In genomic region chr10:63264852-63265617, GRCh38 we compare ENCODE assay signal across 1 cellular context.
TF ChIP-seq lines count a peak whose summit lies in the region.

No MANE protein-coding gene starts in this region.

TF ChIP-seq in K562, 482 proteins besides CTCF, POLR2A, EP300 and RAD21 (continued from another document and continues in another):
- TF ChIP-seq, protein P1, sequence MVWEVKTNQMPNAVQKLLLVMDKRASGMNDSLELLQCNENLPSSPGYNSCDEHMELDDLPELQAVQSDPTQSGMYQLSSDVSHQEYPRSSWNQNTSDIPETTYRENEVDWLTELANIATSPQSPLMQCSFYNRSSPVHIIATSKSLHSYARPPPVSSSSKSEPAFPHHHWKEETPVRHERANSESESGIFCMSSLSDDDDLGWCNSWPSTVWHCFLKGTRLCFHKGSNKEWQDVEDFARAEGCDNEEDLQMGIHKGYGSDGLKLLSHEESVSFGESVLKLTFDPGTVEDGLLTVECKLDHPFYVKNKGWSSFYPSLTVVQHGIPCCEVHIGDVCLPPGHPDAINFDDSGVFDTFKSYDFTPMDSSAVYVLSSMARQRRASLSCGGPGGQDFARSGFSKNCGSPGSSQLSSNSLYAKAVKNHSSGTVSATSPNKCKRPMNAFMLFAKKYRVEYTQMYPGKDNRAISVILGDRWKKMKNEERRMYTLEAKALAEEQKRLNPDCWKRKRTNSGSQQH (CRISPR knock-in tag; IDR thresholded peaks at IDR 0.05): no peak
- TF ChIP-seq ATF1 (CRISPR knock-in tag; IDR thresholded peaks at IDR 0.05) (no peak), ATF1 (tag; IDR thresholded peaks at IDR 0.05) (no peak), ZBTB8A (IDR thresholded peaks at IDR 0.05; ENCODE audit: partially characterized antibody) (peak; percentile 58), MCM5 (IDR thresholded peaks at IDR 0.05; ENCODE audit: low read depth) (no peak), STAG1 (CRISPR knock-in tag; IDR thresholded peaks at IDR 0.05; ENCODE audit: borderline replicate concordance) (no peak), FOXA1 (IDR thresholded peaks at IDR 0.05; ENCODE audit: borderline replicate concordance) (no peak), MEIS2 (IDR thresholded peaks at IDR 0.05; ENCODE audit: partially characterized antibody) (no peak), POLR2H (tag; IDR thresholded peaks at IDR 0.05; ENCODE audit: low read depth) (peak; percentile 83), FIP1L1 (IDR thresholded peaks at IDR 0.05; ENCODE audit: low read depth, low read length, poor library complexity, severe bottlenecking) (no peak), ZNF551 (CRISPR knock-in tag; IDR thresholded peaks at IDR 0.05) (no peak), CSDE1 (IDR thresholded peaks at IDR 0.05) (peak in 1 of 2 experiments; percentile 64; a peak in 1 of 4 replicates), PHF8 (IDR thresholded peaks at IDR 0.05; ENCODE audit: borderline replicate concordance, low read length) (peak; percentile 37; the same call in 1 of the 2 replicates), SIN3A (IDR thresholded peaks at IDR 0.05; ENCODE audit: borderline replicate concordance in 2 of 2, control insufficient read depth in 1 of 2, low read depth in 2 of 2, low read length in 2 of 2) (peak in 1 of 2 experiments; percentile 63; a peak in 1 of 4 replicates), ZC3H11A (IDR thresholded peaks at IDR 0.05; ENCODE audit: low read depth, low read length) (0 out of 2 replicates have a peak, but pooled peaks have one; percentile 68), RFX7 (CRISPR knock-in tag; IDR thresholded peaks at IDR 0.05) (no peak), ZBTB40 (IDR thresholded peaks at IDR 0.05) (no peak), ZBTB40 (CRISPR knock-in tag; IDR thresholded peaks at IDR 0.05) (no peak), TAF9B (IDR thresholded peaks at IDR 0.05; ENCODE audit: partially characterized antibody) (peak; percentile 71), ZNF780A (CRISPR knock-in tag; IDR thresholded peaks at IDR 0.05) (no peak), DNMT1 (IDR thresholded peaks at IDR 0.05) (no peak), TGIF2 (CRISPR knock-in tag; IDR thresholded peaks at IDR 0.05) (no peak), WHSC1 (IDR thresholded peaks at IDR 0.05; ENCODE audit: low read length) (no peak), KLF10 (CRISPR knock-in tag; IDR thresholded peaks at IDR 0.05) (no peak), HDAC3 (IDR thresholded peaks at IDR 0.05; ENCODE audit: borderline replicate concordance, partially characterized antibody) (peak; percentile 26), FOXA3 (CRISPR knock-in tag; conservative IDR thresholded peaks at IDR 0.05 in 1 of 2, IDR thresholded peaks at IDR 0.05 in 1 of 2) (no peak), CBX8 (IDR thresholded peaks at IDR 0.05; ENCODE audit: borderline replicate concordance, extremely low read depth, low read depth, low read length, poor library complexity, severe bottlenecking) (no peak), MECOM (CRISPR knock-in tag; IDR thresholded peaks at IDR 0.05) (no peak), SOX6 (IDR thresholded peaks at IDR 0.05) (0 out of 2 replicates have a peak, but pooled peaks have one; percentile 27), CHCHD3 (CRISPR knock-in tag; IDR thresholded peaks at IDR 0.05) (no peak), ZBTB2 (IDR thresholded peaks at IDR 0.05) (no peak), PHTF2 (CRISPR knock-in tag; IDR thresholded peaks at IDR 0.05) (no peak), ELF4 (CRISPR knock-in tag; IDR thresholded peaks at IDR 0.05) (no peak), NFIC (IDR thresholded peaks at IDR 0.05) (0 out of 2 replicates have a peak, but pooled peaks have one; percentile 5), TEAD2 (tag; IDR thresholded peaks at IDR 0.05) (no peak), GABPB2 (CRISPR knock-in tag; conservative IDR thresholded peaks at IDR 0.05) (no peak), DMBX1 (CRISPR knock-in tag; IDR thresholded peaks at IDR 0.05; ENCODE audit: borderline replicate concordance) (no peak), MAFG (tag; conservative IDR thresholded peaks at IDR 0.05) (no peak), NBN (IDR thresholded peaks at IDR 0.05; ENCODE audit: low read depth) (peak; percentile 52; the same call in 1 of the 2 replicates), ZBED1 (IDR thresholded peaks at IDR 0.05) (no peak), DLX4 (CRISPR knock-in tag; IDR thresholded peaks at IDR 0.05) (no peak)
- TF ChIP-seq, protein P2, sequence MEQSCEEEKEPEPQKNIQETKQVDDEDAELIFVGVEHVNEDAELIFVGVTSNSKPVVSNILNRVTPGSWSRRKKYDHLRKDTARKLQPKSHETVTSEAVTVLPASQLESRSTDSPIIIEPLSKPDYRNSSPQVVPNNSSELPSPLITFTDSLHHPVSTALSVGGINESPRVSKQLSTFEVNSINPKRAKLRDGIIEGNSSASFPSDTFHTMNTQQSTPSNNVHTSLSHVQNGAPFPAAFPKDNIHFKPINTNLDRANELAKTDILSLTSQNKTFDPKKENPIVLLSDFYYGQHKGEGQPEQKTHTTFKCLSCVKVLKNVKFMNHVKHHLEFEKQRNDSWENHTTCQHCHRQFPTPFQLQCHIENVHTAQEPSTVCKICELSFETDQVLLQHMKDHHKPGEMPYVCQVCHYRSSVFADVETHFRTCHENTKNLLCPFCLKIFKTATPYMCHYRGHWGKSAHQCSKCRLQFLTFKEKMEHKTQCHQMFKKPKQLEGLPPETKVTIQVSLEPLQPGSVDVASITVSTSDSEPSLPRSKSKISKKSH (CRISPR knock-in tag; IDR thresholded peaks at IDR 0.05): no peak
- TF ChIP-seq, protein P3, sequence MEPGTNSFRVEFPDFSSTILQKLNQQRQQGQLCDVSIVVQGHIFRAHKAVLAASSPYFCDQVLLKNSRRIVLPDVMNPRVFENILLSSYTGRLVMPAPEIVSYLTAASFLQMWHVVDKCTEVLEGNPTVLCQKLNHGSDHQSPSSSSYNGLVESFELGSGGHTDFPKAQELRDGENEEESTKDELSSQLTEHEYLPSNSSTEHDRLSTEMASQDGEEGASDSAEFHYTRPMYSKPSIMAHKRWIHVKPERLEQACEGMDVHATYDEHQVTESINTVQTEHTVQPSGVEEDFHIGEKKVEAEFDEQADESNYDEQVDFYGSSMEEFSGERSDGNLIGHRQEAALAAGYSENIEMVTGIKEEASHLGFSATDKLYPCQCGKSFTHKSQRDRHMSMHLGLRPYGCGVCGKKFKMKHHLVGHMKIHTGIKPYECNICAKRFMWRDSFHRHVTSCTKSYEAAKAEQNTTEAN (CRISPR knock-in tag; IDR thresholded peaks at IDR 0.05): no peak
- TF ChIP-seq, protein P4, sequence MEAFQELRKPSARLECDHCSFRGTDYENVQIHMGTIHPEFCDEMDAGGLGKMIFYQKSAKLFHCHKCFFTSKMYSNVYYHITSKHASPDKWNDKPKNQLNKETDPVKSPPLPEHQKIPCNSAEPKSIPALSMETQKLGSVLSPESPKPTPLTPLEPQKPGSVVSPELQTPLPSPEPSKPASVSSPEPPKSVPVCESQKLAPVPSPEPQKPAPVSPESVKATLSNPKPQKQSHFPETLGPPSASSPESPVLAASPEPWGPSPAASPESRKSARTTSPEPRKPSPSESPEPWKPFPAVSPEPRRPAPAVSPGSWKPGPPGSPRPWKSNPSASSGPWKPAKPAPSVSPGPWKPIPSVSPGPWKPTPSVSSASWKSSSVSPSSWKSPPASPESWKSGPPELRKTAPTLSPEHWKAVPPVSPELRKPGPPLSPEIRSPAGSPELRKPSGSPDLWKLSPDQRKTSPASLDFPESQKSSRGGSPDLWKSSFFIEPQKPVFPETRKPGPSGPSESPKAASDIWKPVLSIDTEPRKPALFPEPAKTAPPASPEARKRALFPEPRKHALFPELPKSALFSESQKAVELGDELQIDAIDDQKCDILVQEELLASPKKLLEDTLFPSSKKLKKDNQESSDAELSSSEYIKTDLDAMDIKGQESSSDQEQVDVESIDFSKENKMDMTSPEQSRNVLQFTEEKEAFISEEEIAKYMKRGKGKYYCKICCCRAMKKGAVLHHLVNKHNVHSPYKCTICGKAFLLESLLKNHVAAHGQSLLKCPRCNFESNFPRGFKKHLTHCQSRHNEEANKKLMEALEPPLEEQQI (IDR thresholded peaks at IDR 0.05): peak; percentile 55; the same call in 1 of the 2 replicates
- TF ChIP-seq, protein P5, sequence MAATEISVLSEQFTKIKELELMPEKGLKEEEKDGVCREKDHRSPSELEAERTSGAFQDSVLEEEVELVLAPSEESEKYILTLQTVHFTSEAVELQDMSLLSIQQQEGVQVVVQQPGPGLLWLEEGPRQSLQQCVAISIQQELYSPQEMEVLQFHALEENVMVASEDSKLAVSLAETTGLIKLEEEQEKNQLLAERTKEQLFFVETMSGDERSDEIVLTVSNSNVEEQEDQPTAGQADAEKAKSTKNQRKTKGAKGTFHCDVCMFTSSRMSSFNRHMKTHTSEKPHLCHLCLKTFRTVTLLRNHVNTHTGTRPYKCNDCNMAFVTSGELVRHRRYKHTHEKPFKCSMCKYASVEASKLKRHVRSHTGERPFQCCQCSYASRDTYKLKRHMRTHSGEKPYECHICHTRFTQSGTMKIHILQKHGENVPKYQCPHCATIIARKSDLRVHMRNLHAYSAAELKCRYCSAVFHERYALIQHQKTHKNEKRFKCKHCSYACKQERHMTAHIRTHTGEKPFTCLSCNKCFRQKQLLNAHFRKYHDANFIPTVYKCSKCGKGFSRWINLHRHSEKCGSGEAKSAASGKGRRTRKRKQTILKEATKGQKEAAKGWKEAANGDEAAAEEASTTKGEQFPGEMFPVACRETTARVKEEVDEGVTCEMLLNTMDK (IDR thresholded peaks at IDR 0.05; ENCODE audit: borderline replicate concordance, insufficient read depth, low read depth, low read length, poor library complexity, severe bottlenecking): no peak
- TF ChIP-seq, protein P6, sequence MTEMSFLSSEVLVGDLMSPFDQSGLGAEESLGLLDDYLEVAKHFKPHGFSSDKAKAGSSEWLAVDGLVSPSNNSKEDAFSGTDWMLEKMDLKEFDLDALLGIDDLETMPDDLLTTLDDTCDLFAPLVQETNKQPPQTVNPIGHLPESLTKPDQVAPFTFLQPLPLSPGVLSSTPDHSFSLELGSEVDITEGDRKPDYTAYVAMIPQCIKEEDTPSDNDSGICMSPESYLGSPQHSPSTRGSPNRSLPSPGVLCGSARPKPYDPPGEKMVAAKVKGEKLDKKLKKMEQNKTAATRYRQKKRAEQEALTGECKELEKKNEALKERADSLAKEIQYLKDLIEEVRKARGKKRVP (CRISPR knock-in tag; IDR thresholded peaks at IDR 0.05): no peak
